ENCODE assay signal across 7 cellular contexts in the genomic region with DNA sequence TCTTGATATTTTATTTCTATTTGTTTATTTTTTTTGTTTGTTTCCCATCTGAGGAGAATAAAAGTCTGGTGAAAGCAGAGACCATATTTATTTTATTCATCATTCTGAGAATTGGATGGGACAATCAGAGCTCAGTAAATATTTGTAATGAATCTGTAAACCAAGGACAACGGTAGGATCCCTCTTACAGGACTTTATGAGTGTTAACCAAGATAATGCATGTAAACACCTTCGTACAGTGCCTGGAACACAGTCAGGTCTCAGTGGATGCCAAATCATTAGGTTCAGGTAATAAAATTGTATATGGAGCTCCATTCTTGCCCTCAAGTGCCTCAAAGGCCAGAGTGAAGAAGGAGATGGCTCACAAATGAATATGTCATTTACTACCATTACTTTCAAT.
"Had no signal": no experiment of that assay in that cellular context is flagged by ENCODE, and none has a peak within 500 bp of the region (broad histone marks: within the 10 kb centered on the region; RNA-seq: fewer than 3 reads in every experiment).

No MANE protein-coding gene starts in this region.

- H3K4me3 ChIP-seq: K562 had no signal

- DNase-seq: IMR-90, KBM-7, KG1 had no signal

- ATAC-seq: HepG2, K562 had no signal

- H3K27ac ChIP-seq: HL-60, KMS-11 had no signal
